Comparison of ENCODE assay signal across 26 cellular contexts in the genomic region with DNA sequence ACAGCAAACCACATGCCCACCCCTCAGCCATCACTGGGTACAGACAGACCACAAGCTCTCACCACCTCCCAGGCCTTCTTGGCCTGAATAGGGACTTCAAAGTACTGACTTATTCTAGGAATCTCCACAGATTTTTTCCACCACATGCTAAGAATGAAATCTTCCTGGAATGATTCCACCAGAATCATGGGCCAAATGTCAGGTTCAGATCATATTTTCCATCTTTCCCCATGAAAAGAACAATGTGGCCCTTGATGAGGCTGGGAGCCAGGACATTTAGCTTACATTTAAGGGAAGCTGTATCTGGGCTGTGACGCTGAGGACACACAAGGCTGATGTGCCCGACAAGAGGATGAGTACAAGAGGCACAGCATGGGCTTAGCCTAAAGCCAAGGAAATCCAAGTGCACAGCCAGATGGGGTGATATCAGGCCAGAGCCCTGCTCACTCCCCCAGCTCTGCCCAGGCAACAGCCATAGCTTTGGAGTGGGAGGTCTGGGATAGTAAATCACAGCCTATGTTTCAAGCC. TPM values are rescaled to one million over a fixed set of nuclear protein-coding genes. Genes with fewer than 3 reads are reported as not detected.
DNase-seq lines count a peak whose midpoint lies in the region; ATAC-seq and TF ChIP-seq lines count a peak whose summit lies in the region.
"Had no signal": no experiment of that assay in that cellular context is flagged by ENCODE, and none has a peak within 500 bp of the region (broad histone marks: within the 10 kb centered on the region; RNA-seq: fewer than 3 reads in every experiment).

No MANE protein-coding gene starts in this region.

- H3K36me3 ChIP-seq in right atrium auricular region (no peaks in the 10 kb centered on the region), lower lobe of right lung (no peaks in the 10 kb centered on the region), psoas muscle (ENCODE audit: insufficient read depth in 1 of 2, low read depth in 1 of 2) (no peaks in the 10 kb centered on the region), H7 (replicated peaks; ENCODE audit: control insufficient read depth, insufficient read depth, low read length) (no peaks in the 10 kb centered on the region)
- H3K36me3 ChIP-seq: adrenal gland, uterus had no signal

- H3K27me3 ChIP-seq in right atrium auricular region (no peaks in the 10 kb centered on the region), lower lobe of right lung (ENCODE audit: low read depth) (no peaks in the 10 kb centered on the region), psoas muscle (ENCODE audit: insufficient read depth in 3 of 3, low read length in 2 of 3) (no peaks in the 10 kb centered on the region), H7 (ENCODE audit: control insufficient read depth, insufficient read depth, low read length) (no peaks in the 10 kb centered on the region)
- H3K27me3 ChIP-seq: adrenal gland, hepatocyte, uterus had no signal

- H3K4me3 Mint-ChIP-seq in chondrocyte (ENCODE audit: unreplicated experiment): no peak overlapping the region
- H3K4me3 Mint-ChIP-seq: activated CD4-positive, alpha-beta T cell treated with anti-CD3 and anti-CD28 coated beads, Interleukin-2, amount 10 ng/mL, durations not matched to agents 24 days and 14 days; endodermal cell; memory B cell; naive B cell had no signal

- H3K9me3 ChIP-seq in right atrium auricular region: no peaks in the 10 kb centered on the region
- H3K9me3 ChIP-seq in lower lobe of right lung: no peaks in the 10 kb centered on the region
- no peaks in the 10 kb centered on the region for H3K9me3 ChIP-seq in psoas muscle
- H3K9me3 ChIP-seq: adrenal gland, uterus had no signal

- WGBS in psoas muscle, 3 donors: 23 to 42% (median 29%) methylated on average over 2 of the region's 2 CpGs

- no peaks in the 10 kb centered on the region for H3K4me1 ChIP-seq in right atrium auricular region
- no peaks in the 10 kb centered on the region for H3K4me1 ChIP-seq in lower lobe of right lung
- no peaks in the 10 kb centered on the region for H3K4me1 ChIP-seq in psoas muscle
- H3K4me1 ChIP-seq: adrenal gland, parathyroid adenoma, uterus had no signal

- H3K4me1 Mint-ChIP-seq in chondrocyte (ENCODE audit: low read depth): peaks cover 15% of the 10 kb centered on the region
- H3K4me1 Mint-ChIP-seq: endodermal cell, memory B cell, naive B cell had no signal

- no peak for TF ChIP-seq CTCF in right atrium auricular region (IDR thresholded peaks at IDR 0.05)
- no peak for TF ChIP-seq CTCF in chondrocyte (IDR thresholded peaks at IDR 0.05)
- no peak for TF ChIP-seq CTCF in lower lobe of right lung (IDR thresholded peaks at IDR 0.05)
- TF ChIP-seq CTCF in psoas muscle (IDR thresholded peaks at IDR 0.05): no peak

- no peak overlapping the region for H3K27ac Mint-ChIP-seq in chondrocyte (ENCODE audit: unreplicated experiment)
- H3K27ac Mint-ChIP-seq: endodermal cell, memory B cell, naive B cell had no signal

- intact Hi-C loops in left ventricle myocardium superior (cut with micrococcal nuclease): no loop called here
- intact Hi-C loops in lower lobe of right lung (cut with DNase I): no loop called here
- intact Hi-C loops in psoas muscle (cut with DNase I): no loop called here

- H3K36me3 Mint-ChIP-seq in chondrocyte (ENCODE audit: low read depth): peaks cover 2% of the 10 kb centered on the region
- H3K36me3 Mint-ChIP-seq: memory B cell, naive B cell had no signal

- DNase-seq in left ventricle myocardium superior (no peak), right atrium auricular region (ENCODE audit: low spot score) (no peak), chondrocyte (ENCODE audit: low spot score) (peak; percentile 25), lower lobe of right lung (no peak), psoas muscle (no peak), GDM1 (lab: John Stamatoyannopoulos, UW) (no peak), H7 (no peak)
- no peak for DNase-seq in stimulated activated CD4-positive, alpha-beta T cell treated with anti-CD3 and anti-CD28 coated beads, Interleukin-4, amount 100 ng/mL, for 4 hours
- DNase-seq: ACHN; activated CD4-positive, alpha-beta T cell treated with anti-CD3 and anti-CD28 coated beads, Interleukin-2, amount 10 ng/mL, durations not matched to agents 24 days and 14 days; activated CD8-positive, alpha-beta memory T cell treated with anti-CD3 and anti-CD28 coated beads, Interleukin-2, amount 50 U/mL, for 48 hours; activated effector memory CD4-positive, alpha-beta T cell treated with Interleukin-2 at 50 U/mL for 16 hours; DMS153; endodermal cell; islet precursor cell; naive B cell; NCI-H2029; small intestine; stimulated activated CD4-positive, alpha-beta T cell treated with anti-CD3 and anti-CD28 coated beads, Interleukin-4, amount 100 ng/mL, for 24 hours; uterus had no signal

- H3K9me3 Mint-ChIP-seq in chondrocyte (ENCODE audit: low read depth): no peaks in the 10 kb centered on the region
- H3K9me3 Mint-ChIP-seq: activated CD4-positive, alpha-beta T cell treated with anti-CD3 and anti-CD28 coated beads, Interleukin-2, amount 10 ng/mL, durations not matched to agents 24 days and 14 days; endodermal cell; memory B cell; naive B cell had no signal

- ATAC-seq in left ventricle myocardium superior (peak; percentile 28), lower lobe of right lung (peak; percentile 6 to 55), psoas muscle (no peak)
- ATAC-seq: K562 had no signal

- peaks cover 15% of the 10 kb centered on the region for H3K27me3 Mint-ChIP-seq in chondrocyte (ENCODE audit: low read depth)

- no peak overlapping the region for H3K4me3 ChIP-seq in right atrium auricular region
- no peak overlapping the region for H3K4me3 ChIP-seq in lower lobe of right lung
- no peak overlapping the region for H3K4me3 ChIP-seq in psoas muscle
- no peak overlapping the region for H3K4me3 ChIP-seq in H7 (ENCODE audit: insufficient read depth, low read depth, low read length)
- H3K4me3 ChIP-seq: adrenal gland, hepatocyte, K562, uterus had no signal

- H3K27ac ChIP-seq in right atrium auricular region (no peak overlapping the region), lower lobe of right lung (no peak overlapping the region), psoas muscle (no peak overlapping the region)
- H3K27ac ChIP-seq: hepatocyte, parathyroid adenoma, RWPE1, uterus had no signal

RNA-seq across cellular contexts. Expression of gene ACSL6, which starts 28.1 kb away (rescaled TPM):
- 4.4 TPM for total RNA-seq in left ventricle myocardium superior
- 1 to 10 TPM in 1 of 2 donors, under 1 TPM in 1; 0.71 to 1.6 TPM for total RNA-seq in right atrium auricular region
- not detected in 3 replicates for total RNA-seq in chondrocyte
- total RNA-seq in lower lobe of right lung: 0.59 TPM
- total RNA-seq in psoas muscle: 1 to 10 TPM in 2 of 4 donors, under 1 TPM in 2; 0.52 to 2.2 (median 0.81) TPM
- under 1 TPM; 0.12 to 0.46 (median 0.13) TPM for polyA plus RNA-seq in psoas muscle
- total RNA-seq in H7 (2014; rRNA removed; shearing (Covaris generic)): 0.28 and 0.85 TPM in 2 replicates

RNA-seq across cellular contexts. Expression of gene MEIKIN, which starts 37.8 kb away (rescaled TPM):
- total RNA-seq in left ventricle myocardium superior (not detected), right atrium auricular region (not detected), chondrocyte (not detected in 3 replicates), lower lobe of right lung (not detected), psoas muscle (under 1 TPM in 1 of 4 donors, not detected in 3; 0.77 TPM)
- polyA plus RNA-seq in psoas muscle: not detected
- total RNA-seq in H7 (2014; rRNA removed; shearing (Covaris generic)): not detected in 2 replicates
- total RNA-seq: activated CD4-positive, alpha-beta T cell treated with anti-CD3 and anti-CD28 coated beads, Interleukin-2, amount 10 ng/mL, durations not matched to agents 24 days and 14 days; adrenal gland; endodermal cell; hepatocyte; uterus had no signal
- polyA plus RNA-seq: adrenal gland, hepatocyte, K562 had no signal

Comparison
In these comparisons a context has a peak if more than half of its experiments do, and no peak if none do; other contexts are left out.
1. ATAC-seq: peak in left ventricle myocardium superior (single experiment) and lower lobe of right lung (2 of 2); none in psoas muscle (0 of 4).